ENCODE assay signal across 8 cellular contexts in genomic region chr5:141084487-141084989, GRCh38. TPM values are rescaled to one million over a fixed set of nuclear protein-coding genes. Genes with fewer than 3 reads are reported as not detected.
DNase-seq lines count a peak whose midpoint lies in the region; ATAC-seq and TF ChIP-seq lines count a peak whose summit lies in the region.

No MANE protein-coding gene starts in this region.

- H3K9me3 ChIP-seq in CD4-positive, alpha-beta T cell (ENCODE audit: control insufficient read depth, low read length): no peaks in the 10 kb centered on the region
- H3K9me3 ChIP-seq in SJSA1 (replicated peaks) (peaks cover 6% of the 10 kb centered on the region; the same call in 1 of the 2 replicates), ascending aorta (peaks cover 0 to 13% of the 10 kb centered on the region in 2 donors), OCI-LY7 (ENCODE audit: low read length) (no peaks in the 10 kb centered on the region)

- peaks cover 5% of the 10 kb centered on the region for H3K27me3 ChIP-seq in CD4-positive, alpha-beta T cell (ENCODE audit: control insufficient read depth, insufficient read depth, low read length)
- H3K27me3 ChIP-seq in SJSA1 (replicated peaks) (no peaks in the 10 kb centered on the region), ascending aorta (no peaks in the 10 kb centered on the region), rectal smooth muscle tissue (ENCODE audit: control insufficient read depth, insufficient read depth, low read length) (no peaks in the 10 kb centered on the region)

- no peak overlapping the region for H2AFZ ChIP-seq in OCI-LY7 (ENCODE audit: low read length)

- no peak overlapping the region for H3K27ac ChIP-seq in CD4-positive, alpha-beta T cell (ENCODE audit: low read depth, low read length)
- no peak overlapping the region for H3K27ac ChIP-seq in SJSA1
- peak overlapping the region in 1 of 2 donors; percentile 31 for H3K27ac ChIP-seq in ascending aorta
- peak overlapping the region; percentile 52 for H3K27ac ChIP-seq in rectal smooth muscle tissue (ENCODE audit: low read depth, low read length)
- H3K27ac ChIP-seq in OCI-LY7 (ENCODE audit: low read depth, low read length, poor library complexity, severe bottlenecking): no peak overlapping the region

- no peaks in the 10 kb centered on the region for H3K79me2 ChIP-seq in OCI-LY7 (ENCODE audit: insufficient read depth, low read depth, low read length)

- no peak overlapping the region for H3K9ac ChIP-seq in rectal smooth muscle tissue (ENCODE audit: low read length)

- H3K4me3 ChIP-seq in SJSA1 (peak overlapping the region; percentile 37), ascending aorta (peak overlapping the region; percentile 47 to 54), rectal smooth muscle tissue (ENCODE audit: low read length) (peak overlapping the region; percentile 62), OCI-LY7 (ENCODE audit: low read depth, low read length, poor library complexity, severe bottlenecking) (no peak overlapping the region)

- peaks cover 8% of the 10 kb centered on the region for H3K36me3 Mint-ChIP-seq in CD4-positive, alpha-beta T cell (ENCODE audit: low read depth)

- H3K9me3 Mint-ChIP-seq in CD4-positive, alpha-beta T cell: peaks cover 12% of the 10 kb centered on the region

- H3K36me3 ChIP-seq in SJSA1 (no peaks in the 10 kb centered on the region), ascending aorta (no peaks in the 10 kb centered on the region), rectal smooth muscle tissue (ENCODE audit: control insufficient read depth, insufficient read depth, low read length) (no peaks in the 10 kb centered on the region), OCI-LY7 (ENCODE audit: insufficient read depth, low read length) (no peaks in the 10 kb centered on the region)

- H4K20me1 ChIP-seq in OCI-LY7 (ENCODE audit: insufficient read depth, low read length): no peaks in the 10 kb centered on the region

- peak in 8 of 10 experiments; percentile 5 to 33 (median 10) for DNase-seq in CD4-positive, alpha-beta T cell
- DNase-seq in SJSA1 (ENCODE audit: low read depth in 1 of 2, low spot score in 2 of 2) (peak in 1 of 2 experiments; percentile 52), ascending aorta (ENCODE audit: low spot score in 2 of 2) (no peak), hippocampal formation (lab: John Stamatoyannopoulos, UW) (peak; percentile 53 to 61), OCI-LY7 (ENCODE audit: low spot score) (no peak)

- CTCF ChIA-PET in CD4-positive, alpha-beta T cell (lab: Charles Lee): no interaction called here
- CTCF ChIA-PET in OCI-LY7 (lab: Charles Lee; ENCODE audit: unreplicated experiment): no interaction called here

- no peaks in the 10 kb centered on the region for H3K9me2 ChIP-seq in OCI-LY7 (ENCODE audit: insufficient read depth, low read length)

- H3K4me1 ChIP-seq in SJSA1 (replicated peaks): no peaks in the 10 kb centered on the region
- no peaks in the 10 kb centered on the region for H3K4me1 ChIP-seq in ascending aorta
- no peaks in the 10 kb centered on the region for H3K4me1 ChIP-seq in rectal smooth muscle tissue (ENCODE audit: control insufficient read depth, insufficient read depth, low read length)
- H3K4me1 ChIP-seq in OCI-LY7 (ENCODE audit: insufficient read depth, low read length, poor library complexity, severe bottlenecking): no peaks in the 10 kb centered on the region

- no peak overlapping the region for H3K4me2 ChIP-seq in OCI-LY7 (ENCODE audit: low read length)

- H3K4me3 Mint-ChIP-seq in CD4-positive, alpha-beta T cell: peak overlapping the region; percentile 94

- POLR2A ChIA-PET in CD4-positive, alpha-beta T cell (lab: Charles Lee): no interaction called here
- POLR2A ChIA-PET in OCI-LY7 (lab: Charles Lee): no interaction called here

- intact Hi-C loops in CD4-positive, alpha-beta T cell (cut with DNase I, micrococcal nuclease): loop anchor here (2.0 to 10.0 kb wide), 2 partner anchors 440 to 472 kb away; no protein-coding TSS in a partner anchor
- intact Hi-C loops in ascending aorta (cut with DNase I) (no loop called here), OCI-LY7 (cut with micrococcal nuclease; ENCODE audit: unreplicated experiment) (no loop called here)

- peaks cover 7% of the 10 kb centered on the region for H3K4me1 Mint-ChIP-seq in CD4-positive, alpha-beta T cell (ENCODE audit: low read depth)

- TF ChIP-seq CTCF in CD4-positive, alpha-beta T cell (IDR thresholded peaks at IDR 0.05): peak; percentile 39
- peak in 2 of 3 experiments; percentile 43 to 50 for TF ChIP-seq CTCF in ascending aorta (IDR thresholded peaks at IDR 0.05)
- no peak for TF ChIP-seq CTCF in OCI-LY7 (conservative IDR thresholded peaks at IDR 0.05; ENCODE audit: low read length)

- peak; percentile 89 for ATAC-seq in CD4-positive, alpha-beta T cell (ENCODE audit: poor library complexity)
- peak; percentile 60 for ATAC-seq in HG03159 (IDR thresholded peaks at IDR 0.05; ENCODE audit: unreplicated experiment)
- no peak for ATAC-seq in HG03097 (IDR thresholded peaks at IDR 0.05; ENCODE audit: low FRiP score, unreplicated experiment)

- no TSS peak for BruUV-seq in OCI-LY7 (replicated peaks; lab: Mats Ljungman, UMichigan)

- H3K27ac Mint-ChIP-seq in CD4-positive, alpha-beta T cell: peak overlapping the region; percentile 50

- peaks cover 64% of the 10 kb centered on the region for H3K27me3 Mint-ChIP-seq in CD4-positive, alpha-beta T cell

RNA-seq across cellular contexts. Expression of gene PCDHB2, which starts 9.9 kb away (rescaled TPM):
- not detected for total RNA-seq in CD4-positive, alpha-beta T cell
- total RNA-seq in SJSA1 (2014; rRNA removed; shearing (Covaris generic)): 5.4 and 7.6 TPM in 2 replicates
- total RNA-seq in ascending aorta: 1.4 TPM
- total RNA-seq in OCI-LY7 (2014; rRNA removed; shearing (Covaris generic)): not detected in 2 replicates
- not detected in 2 replicates for total RNA-seq in OCI-LY7 (2022)

RNA-seq across cellular contexts. Expression of gene PCDHB3, which starts 15.7 kb away (rescaled TPM):
- total RNA-seq in CD4-positive, alpha-beta T cell: not detected
- 0.37 and 1.2 TPM in 2 replicates for total RNA-seq in SJSA1 (2014; rRNA removed; shearing (Covaris generic))
- total RNA-seq in ascending aorta: 1.1 TPM
- total RNA-seq in OCI-LY7 (2014; rRNA removed; shearing (Covaris generic)): not detected in 2 replicates
- total RNA-seq in OCI-LY7 (2022): not detected in 2 replicates

RNA-seq across cellular contexts. Expression of gene PCDHB1, which starts 33.4 kb away (rescaled TPM):
- total RNA-seq in CD4-positive, alpha-beta T cell: not detected
- not detected in 2 replicates for total RNA-seq in SJSA1 (2014; rRNA removed; shearing (Covaris generic))
- total RNA-seq in ascending aorta (not detected), OCI-LY7 (2022) (not detected in 2 replicates)
- total RNA-seq in OCI-LY7 (2014; rRNA removed; shearing (Covaris generic)): not detected in 2 replicates

RNA-seq across cellular contexts. Expression of gene PCDHB4, which starts 37.1 kb away (rescaled TPM):
- total RNA-seq in CD4-positive, alpha-beta T cell: not detected
- 0.32 TPM in 1 of 2 replicates, not detected in the other for total RNA-seq in SJSA1 (2014; rRNA removed; shearing (Covaris generic))
- 5.1 TPM for total RNA-seq in ascending aorta
- not detected in 2 replicates for total RNA-seq in OCI-LY7 (2014; rRNA removed; shearing (Covaris generic))
- not detected in 2 replicates for total RNA-seq in OCI-LY7 (2022)

RNA-seq across cellular contexts. Expression of gene PCDHB5, which starts 50.5 kb away (rescaled TPM):
- total RNA-seq in CD4-positive, alpha-beta T cell: under 1 TPM in 1 of 2 experiments, not detected in 1; 0.08 TPM
- total RNA-seq in SJSA1 (2014; rRNA removed; shearing (Covaris generic)): 25.2 and 27.3 TPM in 2 replicates
- total RNA-seq in ascending aorta (61.8 TPM), OCI-LY7 (2022) (not detected in 2 replicates)
- total RNA-seq in OCI-LY7 (2014; rRNA removed; shearing (Covaris generic)): not detected in 2 replicates

Comparison
In these comparisons a context has a peak if more than half of its experiments do, and no peak if none do; other contexts are left out.
1. DNase-seq: peak in CD4-positive, alpha-beta T cell (8 of 10) and hippocampal formation (2 of 2); none in ascending aorta (0 of 2) and OCI-LY7 (single experiment).
2. intact Hi-C loops: an anchor here in CD4-positive, alpha-beta T cell (2.0 to 10.0 kb wide); none called in ascending aorta and OCI-LY7.